In genomic region chr12:51139292-51139844, GRCh38 we compare ENCODE assay signal across 1 cellular context.
TF ChIP-seq lines count a peak whose summit lies in the region.

No MANE protein-coding gene starts in this region.

TF ChIP-seq in HepG2, 621 proteins besides CTCF, POLR2A, EP300 and RAD21:
- TF ChIP-seq ZNF597 (CRISPR knock-in tag; IDR thresholded peaks at IDR 0.05) (no peak), SIX1 (CRISPR knock-in tag; IDR thresholded peaks at IDR 0.05; ENCODE audit: borderline replicate concordance) (no peak), SALL1 (CRISPR knock-in tag; IDR thresholded peaks at IDR 0.05) (no peak), MAFF (IDR thresholded peaks at IDR 0.05; ENCODE audit: low read depth, low read length) (peak; percentile 58), ZNF768 (CRISPR knock-in tag; IDR thresholded peaks at IDR 0.05) (no peak), MAFK (conservative IDR thresholded peaks at IDR 0.05 in 1 of 2, IDR thresholded peaks at IDR 0.05 in 1 of 2; ENCODE audit: low read length in 2 of 2) (peak; percentile 43 to 79; a peak in 3 of 4 replicates)
